23 cellular contexts compared by ENCODE assay signal in genomic region chr6:125123468-125124249, GRCh38. TPM values are rescaled to one million over a fixed set of nuclear protein-coding genes. Genes with fewer than 3 reads are reported as not detected.
DNase-seq lines count a peak whose midpoint lies in the region; ATAC-seq and TF ChIP-seq lines count a peak whose summit lies in the region.
"Had no signal": no experiment of that assay in that cellular context is flagged by ENCODE, and none has a peak within 500 bp of the region (broad histone marks: within the 10 kb centered on the region; RNA-seq: fewer than 3 reads in every experiment).

No MANE protein-coding gene starts in this region.

- H3K9ac ChIP-seq in mammary epithelial cell (ENCODE audit: insufficient read depth, low read length): peak overlapping the region; percentile 38
- H3K9ac ChIP-seq in liver (ENCODE audit: low read depth in 1 of 2, low read length in 2 of 2): peak overlapping the region; percentile 26 to 39
- H3K9ac ChIP-seq: SK-N-SH had no signal

- no peak for ATAC-seq in heart left ventricle
- ATAC-seq: CD8-positive, alpha-beta T cell; left lung had no signal

- CTCF ChIA-PET in mammary epithelial cell (lab: Charles Lee; ENCODE audit: low non-redundant PET): interaction anchor here (0.5 kb wide), 1 partner anchor 178 kb away, joined by 3 read pairs; the partner anchor contains the start of gene HDDC2

- dilution Hi-C loops in mammary epithelial cell (cut with HindIII; ENCODE audit: low sequenced_read_pairs): loop anchor here (25.0 kb wide), 1 partner anchor 161 kb away; the partner anchor contains the start of gene RNF217

- H4K20me1 ChIP-seq in mammary epithelial cell (ENCODE audit: insufficient read depth, low read length): no peaks in the 10 kb centered on the region

- BruUV-seq in mammary epithelial cell (replicated peaks; lab: Mats Ljungman, UMichigan): no TSS peak

- DNase-seq in activated CD4-positive, alpha-beta T cell treated with anti-CD3 and anti-CD28 coated beads, Interleukin-2, amount 10 ng/mL, durations not matched to agents 24 days and 14 days: peak; percentile 39
- DNase-seq in activated CD4-positive, alpha-beta T cell treated with anti-CD3 and anti-CD28 coated beads, Interleukin-2, amount 50 U/mL, for 48 hours: no peak
- DNase-seq in mammary epithelial cell (no peak), cortex of kidney (lab: John Stamatoyannopoulos, UW) (no peak), SHP77 (lab: John Stamatoyannopoulos, UW) (no peak), activated gamma-delta T cell treated with Interleukin-2 at 50 U/mL for 16 hours (no peak), heart left ventricle (no peak)
- DNase-seq: activated gamma-delta T cell; AML-193; CD8-positive, alpha-beta T cell; GDM1; Karpas-422; left lung; NCI-H1048; NCI-H187; nephron progenitor cell; Peyer's patch; SK-N-SH had no signal

- WGBS in mammary epithelial cell (ENCODE audit: low coverage, missing lambda C conversion rate): 80% methylated on average over 10 of the region's 11 CpGs
- WGBS in liver: 41% methylated on average over 11 of the region's 11 CpGs
- 63 to 74% (median 71%) methylated on average over 11 of the region's 11 CpGs for WGBS in heart left ventricle, 4 donors

- no peak overlapping the region for H3K4me3 ChIP-seq in mammary epithelial cell (replicated peaks in 1 of 3; ENCODE audit: insufficient read depth in 1 of 3, low read depth in 2 of 3, low read length in 3 of 3)
- H3K4me3 ChIP-seq in liver (ENCODE audit: low read depth in 1 of 3, low read length in 3 of 3): peak overlapping the region; percentile 34 to 66 (median 49)
- no peak overlapping the region for H3K4me3 ChIP-seq in heart left ventricle
- H3K4me3 ChIP-seq: left lung, Peyer's patch had no signal

- H3K27me3 ChIP-seq in mammary epithelial cell (ENCODE audit: insufficient read depth, low read length) (no peaks in the 10 kb centered on the region), liver (ENCODE audit: control insufficient read depth in 4 of 4, insufficient read depth in 4 of 4, low read length in 3 of 4) (no peaks in the 10 kb centered on the region), heart left ventricle (no peaks in the 10 kb centered on the region)
- H3K27me3 ChIP-seq: left lung, Peyer's patch had no signal

- no peak for TF ChIP-seq RAD21 in liver (IDR thresholded peaks at IDR 0.05)

- H3K4me1 Mint-ChIP-seq in activated CD4-positive, alpha-beta T cell treated with anti-CD3 and anti-CD28 coated beads, Interleukin-2, amount 10 ng/mL, durations not matched to agents 24 days and 14 days: no peaks in the 10 kb centered on the region

- H3K27ac ChIP-seq in mammary epithelial cell (ENCODE audit: insufficient read depth, low read depth, low read length) (peak overlapping the region; percentile 80), liver (ENCODE audit: low read depth in 1 of 2, low read length in 2 of 2) (peak overlapping the region in 1 of 2 donors; percentile 64), heart left ventricle (no peak overlapping the region)
- H3K27ac ChIP-seq: 22Rv1, left lung, Peyer's patch had no signal

- peak overlapping the region; percentile 59 for H3K4me2 ChIP-seq in mammary epithelial cell (ENCODE audit: insufficient read depth, low read depth, low read length)
- H3K4me2 ChIP-seq: SK-N-SH had no signal

- no peak for TF ChIP-seq CTCF in mammary epithelial cell (conservative IDR thresholded peaks at IDR 0.05 in 1 of 2, IDR thresholded peaks at IDR 0.05 in 1 of 2; ENCODE audit: extremely low read depth in 1 of 2, insufficient read depth in 1 of 2, low read depth in 1 of 2, low read length in 2 of 2)
- no peak for TF ChIP-seq CTCF in liver (IDR thresholded peaks at IDR 0.05; ENCODE audit: low read depth, low read length, missing input control)
- TF ChIP-seq CTCF in heart left ventricle (IDR thresholded peaks at IDR 0.05): no peak

- H3K36me3 ChIP-seq in mammary epithelial cell (ENCODE audit: insufficient read depth, low read length) (no peaks in the 10 kb centered on the region), liver (ENCODE audit: control insufficient read depth in 4 of 4, insufficient read depth in 3 of 4, low read depth in 1 of 4, low read length in 3 of 4) (no peaks in the 10 kb centered on the region), heart left ventricle (no peaks in the 10 kb centered on the region)
- H3K36me3 ChIP-seq: left lung, Peyer's patch had no signal

- H3K9me3 Mint-ChIP-seq in activated CD4-positive, alpha-beta T cell treated with anti-CD3 and anti-CD28 coated beads, Interleukin-2, amount 10 ng/mL, durations not matched to agents 24 days and 14 days: no peaks in the 10 kb centered on the region
- H3K9me3 Mint-ChIP-seq: dendritic cell treated with granulocyte-macrophage colony-stimulating factor and Interleukin-4, amounts not matched to agents 40 ng/mL and 50 ng/mL, for 4 days had no signal

- TF ChIP-seq POLR2A in heart left ventricle (IDR thresholded peaks at IDR 0.05): no peak

- peak overlapping the region; percentile 92 for H2AFZ ChIP-seq in mammary epithelial cell (ENCODE audit: low read depth, low read length)

- peaks cover 8% of the 10 kb centered on the region for H3K27me3 Mint-ChIP-seq in activated CD4-positive, alpha-beta T cell treated with anti-CD3 and anti-CD28 coated beads, Interleukin-2, amount 10 ng/mL, durations not matched to agents 24 days and 14 days
- H3K27me3 Mint-ChIP-seq: dendritic cell treated with granulocyte-macrophage colony-stimulating factor and Interleukin-4, amounts not matched to agents 40 ng/mL and 50 ng/mL, for 4 days; progenitor cell of endocrine pancreas had no signal

- H3K27ac Mint-ChIP-seq in activated CD4-positive, alpha-beta T cell treated with anti-CD3 and anti-CD28 coated beads, Interleukin-2, amount 10 ng/mL, durations not matched to agents 24 days and 14 days: no peak overlapping the region
- H3K27ac Mint-ChIP-seq: CD8-positive, alpha-beta T cell; dendritic cell treated with granulocyte-macrophage colony-stimulating factor and Interleukin-4, amounts not matched to agents 40 ng/mL and 50 ng/mL, for 4 days; nephron progenitor cell; progenitor cell of endocrine pancreas had no signal

- peaks cover 19% of the 10 kb centered on the region for H3K4me1 ChIP-seq in mammary epithelial cell (ENCODE audit: insufficient read depth, low read length)
- H3K4me1 ChIP-seq in liver (ENCODE audit: control insufficient read depth in 4 of 4, insufficient read depth in 4 of 4, low read length in 3 of 4): peaks cover 0 to 22% (median 17%) of the 10 kb centered on the region in 4 donors
- H3K4me1 ChIP-seq in heart left ventricle: no peaks in the 10 kb centered on the region
- H3K4me1 ChIP-seq: left lung, Peyer's patch had no signal

- intact Hi-C loops in activated CD4-positive, alpha-beta T cell treated with anti-CD3 and anti-CD28 coated beads, Interleukin-2, amount 10 ng/mL, durations not matched to agents 24 days and 14 days (cut with micrococcal nuclease): no loop called here
- intact Hi-C loops in mammary epithelial cell (cut with micrococcal nuclease) (no loop called here), heart left ventricle (cut with DNase I) (no loop called here)

- no peaks in the 10 kb centered on the region for H3K79me2 ChIP-seq in mammary epithelial cell (ENCODE audit: insufficient read depth, low read length)

- no peaks in the 10 kb centered on the region for H3K9me3 ChIP-seq in mammary epithelial cell (replicated peaks; ENCODE audit: insufficient read depth, low read length)
- H3K9me3 ChIP-seq in liver (ENCODE audit: control insufficient read depth in 4 of 4, low read length in 3 of 4): no peaks in the 10 kb centered on the region
- H3K9me3 ChIP-seq in heart left ventricle: no peaks in the 10 kb centered on the region
- H3K9me3 ChIP-seq: left lung, Peyer's patch, SK-N-SH had no signal

- no peaks in the 10 kb centered on the region for H3K36me3 Mint-ChIP-seq in activated CD4-positive, alpha-beta T cell treated with anti-CD3 and anti-CD28 coated beads, Interleukin-2, amount 10 ng/mL, durations not matched to agents 24 days and 14 days (ENCODE audit: low read depth)
- H3K36me3 Mint-ChIP-seq: CD8-positive, alpha-beta T cell had no signal

- no peak overlapping the region for H3K4me3 Mint-ChIP-seq in activated CD4-positive, alpha-beta T cell treated with anti-CD3 and anti-CD28 coated beads, Interleukin-2, amount 10 ng/mL, durations not matched to agents 24 days and 14 days
- H3K4me3 Mint-ChIP-seq: CD8-positive, alpha-beta T cell; dendritic cell treated with granulocyte-macrophage colony-stimulating factor and Interleukin-4, amounts not matched to agents 40 ng/mL and 50 ng/mL, for 4 days; nephron progenitor cell had no signal

- in situ Hi-C loops in mammary epithelial cell (cut with MboI; ENCODE audit: low sequenced_read_pairs in 2 of 2): no loop called here

TF ChIP-seq in liver, 16 proteins besides CTCF, POLR2A, EP300 and RAD21 (continues in another document):
- peak in 1 of 2 donors; percentile 3 for TF ChIP-seq RXRA (IDR thresholded peaks at IDR 0.05)
- TF ChIP-seq JUND (IDR thresholded peaks at IDR 0.05): no peak
- peak; percentile 68 for TF ChIP-seq YY1 (IDR thresholded peaks at IDR 0.05)
- peak in 1 of 2 donors; percentile 4 for TF ChIP-seq HNF4A (conservative IDR thresholded peaks at IDR 0.05)
- no peak for TF ChIP-seq ATF3 (IDR thresholded peaks at IDR 0.05)

RNA-seq across cellular contexts. Expression of gene TPD52L1, which starts 29.9 kb away (rescaled TPM):
- not detected in 2 replicates for total RNA-seq in activated CD4-positive, alpha-beta T cell treated with anti-CD3 and anti-CD28 coated beads, Interleukin-2, amount 10 ng/mL, durations not matched to agents 24 days and 14 days
- 100 to 1,000 TPM; 115 to 269 TPM for total RNA-seq in mammary epithelial cell
- polyA plus RNA-seq in mammary epithelial cell: 171 TPM
- polyA minus RNA-seq in mammary epithelial cell: 86.8 TPM
- 10 to 100 TPM in 1 of 2 donors, 1 to 10 TPM in 1; 8.9 to 49.7 TPM for total RNA-seq in liver
- 10 to 100 TPM; 63.5 to 66.4 TPM for polyA plus RNA-seq in liver
- total RNA-seq in heart left ventricle: 100 to 1,000 TPM in 1 of 9 donors, 10 to 100 TPM in 8; 47.0 to 146 (median 74.2) TPM
- polyA plus RNA-seq in heart left ventricle: 10 to 100 TPM; 13.0 to 51.5 TPM
- total RNA-seq: CD8-positive, alpha-beta T cell; T-helper 2 cell treated with Interferon-gamma antibody and Interleukin-4, amounts not matched to agents 100 ng/mL and 5 ng/mL, for 36 hours had no signal

Comparison
In these comparisons a context has a peak if more than half of its experiments do, and no peak if none do; other contexts are left out.
1. H3K4me3 ChIP-seq: peak in liver (3 of 3); none in mammary epithelial cell (0 of 3) and heart left ventricle (0 of 12).